In genomic region chr5:1593785-1594335, GRCh38 we compare ENCODE assay signal across 8 cellular contexts.
DNase-seq lines count a peak whose midpoint lies in the region; ATAC-seq and TF ChIP-seq lines count a peak whose summit lies in the region.
"Not testable (repeated sequence)": the region's sequence is repeated elsewhere in the genome, so short reads cannot be mapped to it uniquely, and the experiment has no call there.

No MANE protein-coding gene starts in this region.

- not testable (repeated sequence) for H3K27me3 ChIP-seq in body of pancreas; mucosa of rectum (ENCODE audit: control insufficient read depth in 2 of 2, insufficient read depth in 2 of 2, low read length in 2 of 2)

- intact Hi-C loops in CD14-positive monocyte (cut with micrococcal nuclease); body of pancreas (cut with DNase I); Right ventricle myocardium inferior (cut with DNase I): not testable (repeated sequence)

- not testable (repeated sequence) for H3K9me3 ChIP-seq in SK-N-MC (ENCODE audit: low read depth, low read length); body of pancreas; mucosa of rectum (ENCODE audit: control insufficient read depth in 2 of 2, low read length in 2 of 2)

- not testable (repeated sequence) for TF ChIP-seq CTCF in CD14-positive monocyte (IDR thresholded peaks at IDR 0.05); body of pancreas (IDR thresholded peaks at IDR 0.05)

- not testable (repeated sequence) for DNase-seq in CD14-positive monocyte (ENCODE audit: low spot score); SK-N-MC (ENCODE audit: low read depth, low spot score); Right ventricle myocardium inferior (ENCODE audit: missing footprints)
- DNase-seq in body of pancreas: peak in 3 of 4 donors; percentile 7 to 14 (median 13)
- DNase-seq in stimulated activated CD8-positive, alpha-beta memory T cell treated with anti-CD3 and anti-CD28 coated beads, Interleukin-4, amount 100 ng/mL, for 48 hours: peak; percentile 38

- H3K4me3 ChIP-seq in SK-N-MC (peak overlapping the region; percentile 73), body of pancreas (peak overlapping the region; percentile 16 to 17), mucosa of rectum (ENCODE audit: low read length in 2 of 2) (peak overlapping the region; percentile 69)

- H3K4me1 ChIP-seq in body of pancreas; mucosa of rectum (ENCODE audit: control insufficient read depth in 2 of 2, insufficient read depth in 2 of 2, low read length in 2 of 2): not testable (repeated sequence)

- H3K9ac ChIP-seq in SK-N-MC (ENCODE audit: insufficient read length) (peak overlapping the region; percentile 47), mucosa of rectum (ENCODE audit: low read depth in 1 of 2, low read length in 2 of 2) (peak overlapping the region in 1 of 2 donors; percentile 70)

- not testable (repeated sequence) for TF ChIP-seq POLR2A in body of pancreas (IDR thresholded peaks at IDR 0.05)

- H3K27ac ChIP-seq in SK-N-MC: not testable (repeated sequence)
- H3K27ac ChIP-seq in body of pancreas (peak overlapping the region; percentile 65 to 76 (median 73)), mucosa of rectum (ENCODE audit: low read depth in 2 of 2, low read length in 2 of 2) (peak overlapping the region; percentile 7 to 32)

- H3K9me3 Mint-ChIP-seq in CD14-positive monocyte: peaks cover 0 to 14% (median 5%) of the 10 kb centered on the region in 7 donors

- peaks cover 0 to 26% of the 10 kb centered on the region in 2 donors for H3K36me3 Mint-ChIP-seq in CD14-positive monocyte

- H3K4me1 Mint-ChIP-seq in CD14-positive monocyte: peaks cover 12% of the 10 kb centered on the region

- H3K27ac Mint-ChIP-seq in CD14-positive monocyte: peak overlapping the region in 2 of 7 donors; percentile 12 to 38

- 32% methylated on average over 17 of the region's 32 CpGs; no CpG with 5 or more reads in 1 of the 2 donors for WGBS in body of pancreas, 2 donors

- ATAC-seq in GM21381 (IDR thresholded peaks at IDR 0.05; ENCODE audit: unreplicated experiment): peak; percentile 21
- ATAC-seq in HG03139 (IDR thresholded peaks at IDR 0.05; ENCODE audit: unreplicated experiment): peak; percentile 6
- ATAC-seq in body of pancreas: peak; percentile 7
- peak; percentile 3 for ATAC-seq in Right ventricle myocardium inferior

- peak overlapping the region; percentile 20 to 84 for H3K4me3 Mint-ChIP-seq in CD14-positive monocyte

- H3K27me3 Mint-ChIP-seq in CD14-positive monocyte (ENCODE audit: low read depth in 3 of 3): peaks cover 38 to 45% (median 42%) of the 10 kb centered on the region in 3 donors

- not testable (repeated sequence) for H3K36me3 ChIP-seq in SK-N-MC (ENCODE audit: insufficient read depth, low read length); body of pancreas (replicated peaks in 1 of 2; ENCODE audit: insufficient read depth in 1 of 2, low read depth in 2 of 2); mucosa of rectum (ENCODE audit: control insufficient read depth in 2 of 2, insufficient read depth in 2 of 2, low read length in 2 of 2)

Comparison
In these comparisons a context has a peak if more than half of its experiments do, and no peak if none do; other contexts are left out.
1. H3K4me3 ChIP-seq: peak in every context shown above with its lines; median percentile 73 in SK-N-MC; 69 in mucosa of rectum; 16 in body of pancreas.